Comparison of ENCODE assay signal across 9 cellular contexts in genomic region chr19:15433519-15434069, GRCh38. TPM values are rescaled to one million over a fixed set of nuclear protein-coding genes. Genes with fewer than 3 reads are reported as not detected.
A peak's percentile ranks its signal among the peaks of the same experiment; 100 is the strongest.
DNase-seq lines count a peak whose midpoint lies in the region; ATAC-seq, FAIRE-seq and TF ChIP-seq lines count a peak whose summit lies in the region.
"Had no signal": no experiment of that assay in that cellular context is flagged by ENCODE, and none has a peak within 500 bp of the region (broad histone marks: within the 10 kb centered on the region; RNA-seq: fewer than 3 reads in every experiment).

No MANE protein-coding gene starts in this region.

- FAIRE-seq in K562 (lab: Jason Lieb, UNC) = no peak
- FAIRE-seq: G401.6 had no signal

- H3K4me1 ChIP-seq in heart right ventricle (peaks cover 14 to 46% (median 35%) of the 10 kb centered on the region in 9 donors), K562 (replicated peaks in 1 of 2; ENCODE audit: control insufficient read depth in 2 of 2, insufficient read depth in 2 of 2, low read length in 2 of 2) (peaks cover 14 to 52% of the 10 kb centered on the region in 2 experiments), upper lobe of right lung (peaks cover 27% of the 10 kb centered on the region), aorta (ENCODE audit: control insufficient read depth in 1 of 2, insufficient read depth in 2 of 2, low read length in 2 of 2) (no peaks in the 10 kb centered on the region)

- H3K27ac ChIP-seq in heart right ventricle (peak overlapping the region; percentile 59 to 99 (median 96)), K562 (ENCODE audit: extremely low read depth, low read depth, low read length) (no peak overlapping the region), upper lobe of right lung (peak overlapping the region; percentile 86), aorta (ENCODE audit: low read depth in 1 of 2, low read length in 2 of 2) (peak overlapping the region in 1 of 2 donors; percentile 34)

- POLR2A ChIA-PET in K562 (lab: Yijun Ruan, JAX) = interaction anchor here (1.2 to 1.5 kb wide), 4 partner anchors 14 to 35 kb away, joined by 5 to 19 read pairs (median 7); partner anchors contain the start of gene AKAP8L

- peak overlapping the region in 1 of 2 experiments; percentile 90; a peak in 2 of 4 replicates for H3K9ac ChIP-seq in K562 (ENCODE audit: insufficient read depth in 1 of 2, low read depth in 2 of 2, low read length in 2 of 2)

- H3K27me3 ChIP-seq in heart right ventricle (no peaks in the 10 kb centered on the region), K562 (ENCODE audit: control insufficient read depth in 2 of 2, insufficient read depth in 2 of 2, low read length in 2 of 2) (peaks cover 0 to 9% of the 10 kb centered on the region in 2 experiments; a peak in 2 of 5 replicates), upper lobe of right lung (no peaks in the 10 kb centered on the region), aorta (ENCODE audit: control insufficient read depth in 1 of 2, insufficient read depth in 2 of 2, low read length in 1 of 2) (no peaks in the 10 kb centered on the region)

- TF ChIP-seq RAD21 in K562 (CRISPR knock-in tag; conservative IDR thresholded peaks at IDR 0.05 in 1 of 2, IDR thresholded peaks at IDR 0.05 in 1 of 2) = no peak

- 68 to 69% methylated on average over 8 of the region's 8 CpGs for WGBS in heart right ventricle, 2 donors
- WGBS in K562 (ENCODE audit: insufficient coverage, low coverage, missing lambda C conversion rate) = 77% methylated on average over 8 of the region's 8 CpGs
- WGBS in aorta, 2 donors = 48 to 51% methylated on average over 8 of the region's 8 CpGs

- H3K9me1 ChIP-seq in K562 (ENCODE audit: control insufficient read depth, insufficient read depth, low read length) = peaks cover 5% of the 10 kb centered on the region

- H3K4me3 ChIP-seq in heart right ventricle (peak overlapping the region in 9 of 10 donors; percentile 59 to 98 (median 83)), K562 (peak overlapping the region; percentile 75), upper lobe of right lung (peak overlapping the region; percentile 75), aorta (ENCODE audit: low read length in 2 of 2) (no peak overlapping the region)

- H3K4me2 ChIP-seq in K562 (ENCODE audit: insufficient read depth, low read length) = peak overlapping the region; percentile 86

- TF ChIP-seq CTCF in heart right ventricle (IDR thresholded peaks at IDR 0.05) (no peak), K562 (IDR thresholded peaks at IDR 0.05 in 2 of 3, conservative IDR thresholded peaks at IDR 0.05 in 1 of 3; ENCODE audit: insufficient read depth in 2 of 3, low read depth in 1 of 3, low read length in 3 of 3) (no peak), upper lobe of right lung (IDR thresholded peaks at IDR 0.05) (no peak)

- no peak for TF ChIP-seq POLR2A in K562 (conservative IDR thresholded peaks at IDR 0.05)

- no peaks in the 10 kb centered on the region for H4K20me1 ChIP-seq in K562 (replicated peaks; ENCODE audit: control insufficient read depth, insufficient read depth, low read length)

- peaks cover 41% of the 10 kb centered on the region for H3K79me2 ChIP-seq in K562 (ENCODE audit: control insufficient read depth, insufficient read depth, low read length)

- ATAC-seq in heart right ventricle (peak in 1 of 8 donors; percentile 12), Right ventricle myocardium superior (ENCODE audit: poor library complexity) (no peak), K562 (no peak), upper lobe of right lung (no peak), aorta (ENCODE audit: low FRiP score) (no peak)

- in situ Hi-C loops in K562 (cut with MboI) = no loop called here

- TF ChIP-seq EP300 in K562 (IDR thresholded peaks at IDR 0.05; ENCODE audit: low read length) = no peak

- no TSS peak for BruUV-seq in K562 (replicated peaks; lab: Mats Ljungman, UMichigan)

- H2AFZ ChIP-seq in K562 (ENCODE audit: low read depth, low read length) = peak overlapping the region; percentile 93

- CTCF ChIA-PET in K562 (lab: Yijun Ruan, JAX; ENCODE audit: low intra/inter-chr PET ratio) = no interaction called here

- intact Hi-C loops in heart right ventricle (cut with DNase I) = no loop called here
- intact Hi-C loops in Right ventricle myocardium superior (cut with DNase I) = no loop called here
- intact Hi-C loops in K562 (cut with micrococcal nuclease) = loop anchor here (2.0 kb wide), 1 partner anchor 15 kb away; the partner anchor contains the start of gene AKAP8L
- intact Hi-C loops in upper lobe of right lung (cut with DNase I) = no loop called here
- intact Hi-C loops in aorta (cut with DNase I) = loop anchor here in 1 of 2 donors (5.0 kb wide), 1 partner anchor 171 kb away; no protein-coding TSS in a partner anchor

- H3K36me3 ChIP-seq in heart right ventricle (peaks cover 0 to 14% (median 0%) of the 10 kb centered on the region in 9 donors), K562 (ENCODE audit: control insufficient read depth, insufficient read depth, low read length) (peaks cover 25% of the 10 kb centered on the region; the same call in 2 of the 3 replicates), upper lobe of right lung (peaks cover 6% of the 10 kb centered on the region), aorta (ENCODE audit: control insufficient read depth in 1 of 2, insufficient read depth in 2 of 2, low read length in 1 of 2) (no peaks in the 10 kb centered on the region)

- DNase-seq in heart right ventricle (no peak), Right ventricle myocardium superior (no peak), K562 (ENCODE audit: extremely low read depth in 1 of 4, low spot score in 3 of 4) (no peak), mesenteric fat pad (ENCODE audit: low spot score) (peak; percentile 73), upper lobe of right lung (no peak), NCI-H446 (lab: John Stamatoyannopoulos, UW) (no peak), islet precursor cell (no peak), aorta (no peak)

- H3K9me3 ChIP-seq in heart right ventricle = no peaks in the 10 kb centered on the region
- H3K9me3 ChIP-seq in K562 (replicated peaks; ENCODE audit: control insufficient read depth, insufficient read depth, low read depth, low read length) = no peaks in the 10 kb centered on the region
- H3K9me3 ChIP-seq in upper lobe of right lung = no peaks in the 10 kb centered on the region
- no peaks in the 10 kb centered on the region for H3K9me3 ChIP-seq in aorta (ENCODE audit: control insufficient read depth, low read length)

RNA-seq across cellular contexts. Expression of gene AKAP8L, which starts 14.8 kb away (rescaled TPM):
- total RNA-seq in heart right ventricle (100 to 1,000 TPM in 1 of 10 donors, 10 to 100 TPM in 9; 45.2 to 101 (median 63.1) TPM), Right ventricle myocardium superior (74.5 TPM), K562 (2014; rRNA removed) (108 and 121 TPM in 2 replicates), K562 (2014; rRNA removed; fragmentation: Illumina TruSeq; extraction: Trizol) (61.1 and 65.5 TPM in 2 replicates), K562 (2015; rRNA removed; fragmentation: Illumina TruSeq; extraction: Trizol) (66.6 and 70.7 TPM in 2 replicates), K562 (2021) (107 and 116 TPM in 2 replicates), mesenteric fat pad (63.8 TPM), upper lobe of right lung (95.5 TPM), aorta (100 to 1,000 TPM in 1 of 2 donors, 10 to 100 TPM in 1; 70.8 to 106 TPM)
- polyA plus RNA-seq in heart right ventricle (100 to 1,000 TPM in 1 of 2 donors, 10 to 100 TPM in 1; 53.6 to 140 TPM), K562 (2011; rRNA removed) (56.8 and 95.7 TPM in 2 replicates), K562 (2014; fragmentation: Illumina TruSeq; extraction: Trizol) (75.8 and 84.0 TPM in 2 replicates), K562 (2014; fragmentation: Nextera tagmentation; extraction: Ambion mirVana) (1 to 10 TPM; 2.4 to 7.0 TPM), K562 (2014; rRNA removed) (92.5 and 111 TPM in 2 replicates), aorta (100 to 1,000 TPM in 1 of 2 donors, 10 to 100 TPM in 1; 34.7 to 243 TPM)
- 365 and 641 TPM in 2 replicates for total RNA-seq in K562 (2011; cell fraction: chromatin; rRNA removed; ENCODE audit: low replicate concordance)
- 279 and 316 TPM in 2 replicates for total RNA-seq in K562 (2011; cell fraction: nucleolus; rRNA removed)
- total RNA-seq in K562 (2011; cell fraction: nucleoplasm; rRNA removed) = 296 and 300 TPM in 2 replicates
- polyA plus RNA-seq in K562 (2011; cell fraction: cytosol; rRNA removed) = 40.7 and 50.0 TPM in 2 replicates
- 617 and 798 TPM in 2 replicates for polyA plus RNA-seq in K562 (2011; cell fraction: nucleus; rRNA removed)
- polyA plus RNA-seq in K562 (2012) = 66.2 and 79.9 TPM in 2 replicates
- polyA minus RNA-seq in K562 (2011; rRNA and poly(A)+ RNA removed) = 60.0 and 69.5 TPM in 2 replicates
- polyA minus RNA-seq in K562 (2011; cell fraction: cytosol; rRNA and poly(A)+ RNA removed) = 41.5 and 61.7 TPM in 2 replicates
- polyA minus RNA-seq in K562 (2011; cell fraction: nucleus; rRNA and poly(A)+ RNA removed) = 85.4 and 122 TPM in 2 replicates

RNA-seq across cellular contexts. Expression of gene WIZ, which starts 16.2 kb away (rescaled TPM):
- 10 to 100 TPM; 19.5 to 34.3 (median 21.3) TPM for total RNA-seq in heart right ventricle
- 10 to 100 TPM; 18.7 to 25.7 TPM for polyA plus RNA-seq in heart right ventricle
- 21.9 TPM for total RNA-seq in Right ventricle myocardium superior
- total RNA-seq in K562 (2011; cell fraction: chromatin; rRNA removed; ENCODE audit: low replicate concordance) = 13.2 and 37.4 TPM in 2 replicates
- total RNA-seq in K562 (2011; cell fraction: nucleolus; rRNA removed) = 27.4 and 28.3 TPM in 2 replicates
- 20.2 and 22.8 TPM in 2 replicates for total RNA-seq in K562 (2011; cell fraction: nucleoplasm; rRNA removed)
- total RNA-seq in K562 (2014; rRNA removed) = 13.9 and 16.0 TPM in 2 replicates
- 1.1 and 1.3 TPM in 2 replicates for total RNA-seq in K562 (2014; rRNA removed; fragmentation: Illumina TruSeq; extraction: Trizol)
- total RNA-seq in K562 (2015; rRNA removed; fragmentation: Illumina TruSeq; extraction: Trizol) = 4.8 and 5.4 TPM in 2 replicates
- total RNA-seq in K562 (2021) = 32.7 and 37.5 TPM in 2 replicates
- polyA plus RNA-seq in K562 (2011; rRNA removed) = 3.7 and 4.7 TPM in 2 replicates
- polyA plus RNA-seq in K562 (2011; cell fraction: cytosol; rRNA removed) = 5.3 and 12.2 TPM in 2 replicates
- 16.0 and 33.9 TPM in 2 replicates for polyA plus RNA-seq in K562 (2011; cell fraction: nucleus; rRNA removed)
- polyA plus RNA-seq in K562 (2012) = 18.0 and 22.2 TPM in 2 replicates
- polyA plus RNA-seq in K562 (2014; fragmentation: Illumina TruSeq; extraction: Trizol) = 9.4 and 22.9 TPM in 2 replicates
- under 1 TPM; 0.06 to 0.08 TPM for polyA plus RNA-seq in K562 (2014; fragmentation: Nextera tagmentation; extraction: Ambion mirVana)
- polyA plus RNA-seq in K562 (2014; rRNA removed) = 19.1 and 21.8 TPM in 2 replicates
- polyA minus RNA-seq in K562 (2011; rRNA and poly(A)+ RNA removed) = 0.63 and 1.1 TPM in 2 replicates
- 7.5 and 9.4 TPM in 2 replicates for polyA minus RNA-seq in K562 (2011; cell fraction: cytosol; rRNA and poly(A)+ RNA removed)
- polyA minus RNA-seq in K562 (2011; cell fraction: nucleus; rRNA and poly(A)+ RNA removed) = 5.3 and 6.5 TPM in 2 replicates
- 37.6 TPM for total RNA-seq in mesenteric fat pad
- total RNA-seq in upper lobe of right lung = 30.9 TPM
- 10 to 100 TPM; 38.0 to 41.4 TPM for total RNA-seq in aorta
- 10 to 100 TPM in 1 of 2 donors, 1 to 10 TPM in 1; 8.0 to 23.3 TPM for polyA plus RNA-seq in aorta

RNA-seq across cellular contexts. Expression of gene RASAL3, which starts 30.8 kb away (rescaled TPM):
- total RNA-seq in heart right ventricle (1 to 10 TPM in 5 of 10 donors, under 1 TPM in 5; 0.19 to 6.6 (median 0.85) TPM), Right ventricle myocardium superior (0.65 TPM), K562 (2014; rRNA removed) (0.04 TPM in 1 of 2 replicates, not detected in the other), K562 (2014; rRNA removed; fragmentation: Illumina TruSeq; extraction: Trizol) (not detected in 2 replicates), K562 (2015; rRNA removed; fragmentation: Illumina TruSeq; extraction: Trizol) (not detected in 2 replicates), K562 (2021) (0.44 and 0.87 TPM in 2 replicates), mesenteric fat pad (4.1 TPM), upper lobe of right lung (19.1 TPM), aorta (10 to 100 TPM in 1 of 2 donors, 1 to 10 TPM in 1; 6.3 to 10.9 TPM)
- polyA plus RNA-seq in heart right ventricle (1 to 10 TPM in 1 of 2 donors, under 1 TPM in 1; 0.64 to 1.6 TPM), K562 (2011; rRNA removed) (not detected in 2 replicates), K562 (2014; fragmentation: Illumina TruSeq; extraction: Trizol) (not detected in 2 replicates), K562 (2014; fragmentation: Nextera tagmentation; extraction: Ambion mirVana) (not detected), K562 (2014; rRNA removed) (0.07 TPM in 1 of 2 replicates, not detected in the other), aorta (1 to 10 TPM in 1 of 2 donors, under 1 TPM in 1; 0.90 to 3.3 TPM)
- total RNA-seq in K562 (2011; cell fraction: chromatin; rRNA removed; ENCODE audit: low replicate concordance) = 0.35 TPM in 1 of 2 replicates, not detected in the other
- total RNA-seq in K562 (2011; cell fraction: nucleolus; rRNA removed) = 0.13 TPM in 1 of 2 replicates, not detected in the other
- 2.5 TPM in 1 of 2 replicates, not detected in the other for total RNA-seq in K562 (2011; cell fraction: nucleoplasm; rRNA removed)
- polyA plus RNA-seq in K562 (2011; cell fraction: cytosol; rRNA removed) = 0.01 TPM in 1 of 2 replicates, not detected in the other
- 0.04 and 0.16 TPM in 2 replicates for polyA plus RNA-seq in K562 (2011; cell fraction: nucleus; rRNA removed)
- polyA plus RNA-seq in K562 (2012) = 0.08 and 0.16 TPM in 2 replicates
- not detected in 2 replicates for polyA minus RNA-seq in K562 (2011; rRNA and poly(A)+ RNA removed)
- polyA minus RNA-seq in K562 (2011; cell fraction: cytosol; rRNA and poly(A)+ RNA removed) = not detected in 2 replicates
- not detected in 2 replicates for polyA minus RNA-seq in K562 (2011; cell fraction: nucleus; rRNA and poly(A)+ RNA removed)

RNA-seq across cellular contexts. Expression of gene PGLYRP2, which starts 45.7 kb away (rescaled TPM):
- not detected for total RNA-seq in heart right ventricle
- polyA plus RNA-seq in heart right ventricle = not detected
- not detected for total RNA-seq in Right ventricle myocardium superior
- not detected in 2 replicates for total RNA-seq in K562 (2011; cell fraction: chromatin; rRNA removed; ENCODE audit: low replicate concordance)
- total RNA-seq in K562 (2011; cell fraction: nucleolus; rRNA removed) = not detected in 2 replicates
- not detected in 2 replicates for total RNA-seq in K562 (2011; cell fraction: nucleoplasm; rRNA removed)
- total RNA-seq in K562 (2014; rRNA removed) = not detected in 2 replicates
- total RNA-seq in K562 (2014; rRNA removed; fragmentation: Illumina TruSeq; extraction: Trizol) = not detected in 2 replicates
- total RNA-seq in K562 (2015; rRNA removed; fragmentation: Illumina TruSeq; extraction: Trizol) = not detected in 2 replicates
- total RNA-seq in K562 (2021) = not detected in 2 replicates
- polyA plus RNA-seq in K562 (2011; rRNA removed) = not detected in 2 replicates
- polyA plus RNA-seq in K562 (2011; cell fraction: cytosol; rRNA removed) = not detected in 2 replicates
- polyA plus RNA-seq in K562 (2011; cell fraction: nucleus; rRNA removed) = not detected in 2 replicates
- polyA plus RNA-seq in K562 (2012) = not detected in 2 replicates
- polyA plus RNA-seq in K562 (2014; fragmentation: Illumina TruSeq; extraction: Trizol) = not detected in 2 replicates
- polyA plus RNA-seq in K562 (2014; fragmentation: Nextera tagmentation; extraction: Ambion mirVana) = not detected
- not detected in 2 replicates for polyA plus RNA-seq in K562 (2014; rRNA removed)
- polyA minus RNA-seq in K562 (2011; rRNA and poly(A)+ RNA removed) = not detected in 2 replicates
- polyA minus RNA-seq in K562 (2011; cell fraction: cytosol; rRNA and poly(A)+ RNA removed) = not detected in 2 replicates
- not detected in 2 replicates for polyA minus RNA-seq in K562 (2011; cell fraction: nucleus; rRNA and poly(A)+ RNA removed)
- not detected for total RNA-seq in mesenteric fat pad
- not detected for total RNA-seq in upper lobe of right lung
- total RNA-seq in aorta = not detected
- polyA plus RNA-seq in aorta = not detected

RNA-seq across cellular contexts. Expression of gene AKAP8, which starts 54.0 kb away (rescaled TPM):
- 10 to 100 TPM; 15.7 to 32.2 (median 18.6) TPM for total RNA-seq in heart right ventricle
- 10 to 100 TPM; 12.8 to 21.8 TPM for polyA plus RNA-seq in heart right ventricle
- 20.6 TPM for total RNA-seq in Right ventricle myocardium superior
- 47.6 and 50.3 TPM in 2 replicates for total RNA-seq in K562 (2011; cell fraction: chromatin; rRNA removed; ENCODE audit: low replicate concordance)
- total RNA-seq in K562 (2011; cell fraction: nucleolus; rRNA removed) = 26.3 and 27.0 TPM in 2 replicates
- total RNA-seq in K562 (2011; cell fraction: nucleoplasm; rRNA removed) = 22.2 and 28.7 TPM in 2 replicates
- 33.5 and 34.2 TPM in 2 replicates for total RNA-seq in K562 (2014; rRNA removed)
- 13.3 and 13.8 TPM in 2 replicates for total RNA-seq in K562 (2014; rRNA removed; fragmentation: Illumina TruSeq; extraction: Trizol)
- total RNA-seq in K562 (2015; rRNA removed; fragmentation: Illumina TruSeq; extraction: Trizol) = 20.2 and 22.6 TPM in 2 replicates
- total RNA-seq in K562 (2021) = 49.9 and 56.5 TPM in 2 replicates
- polyA plus RNA-seq in K562 (2011; rRNA removed) = 15.0 and 18.4 TPM in 2 replicates
- 13.4 and 17.8 TPM in 2 replicates for polyA plus RNA-seq in K562 (2011; cell fraction: cytosol; rRNA removed)
- 42.2 and 65.9 TPM in 2 replicates for polyA plus RNA-seq in K562 (2011; cell fraction: nucleus; rRNA removed)
- 17.0 and 17.1 TPM in 2 replicates for polyA plus RNA-seq in K562 (2012)
- polyA plus RNA-seq in K562 (2014; fragmentation: Illumina TruSeq; extraction: Trizol) = 14.6 and 17.0 TPM in 2 replicates
- 1 to 10 TPM; 3.4 to 4.4 TPM for polyA plus RNA-seq in K562 (2014; fragmentation: Nextera tagmentation; extraction: Ambion mirVana)
- 25.5 and 27.4 TPM in 2 replicates for polyA plus RNA-seq in K562 (2014; rRNA removed)
- polyA minus RNA-seq in K562 (2011; rRNA and poly(A)+ RNA removed) = 9.5 and 10.9 TPM in 2 replicates
- polyA minus RNA-seq in K562 (2011; cell fraction: cytosol; rRNA and poly(A)+ RNA removed) = 15.0 and 18.3 TPM in 2 replicates
- polyA minus RNA-seq in K562 (2011; cell fraction: nucleus; rRNA and poly(A)+ RNA removed) = 9.3 and 10.6 TPM in 2 replicates
- 38.3 TPM for total RNA-seq in mesenteric fat pad
- total RNA-seq in upper lobe of right lung = 31.0 TPM
- total RNA-seq in aorta = 10 to 100 TPM; 35.3 to 48.1 TPM
- polyA plus RNA-seq in aorta = 10 to 100 TPM in 1 of 2 donors, 1 to 10 TPM in 1; 7.5 to 22.2 TPM

Comparison
In these comparisons a context has a peak if more than half of its experiments do, and no peak if none do; other contexts are left out.
1. H3K4me3 ChIP-seq: peak in heart right ventricle (9 of 10), K562 (single experiment) and upper lobe of right lung (single experiment); none in aorta (0 of 2).